Comparison of ENCODE assay signal across 16 cellular contexts in the genomic region with DNA sequence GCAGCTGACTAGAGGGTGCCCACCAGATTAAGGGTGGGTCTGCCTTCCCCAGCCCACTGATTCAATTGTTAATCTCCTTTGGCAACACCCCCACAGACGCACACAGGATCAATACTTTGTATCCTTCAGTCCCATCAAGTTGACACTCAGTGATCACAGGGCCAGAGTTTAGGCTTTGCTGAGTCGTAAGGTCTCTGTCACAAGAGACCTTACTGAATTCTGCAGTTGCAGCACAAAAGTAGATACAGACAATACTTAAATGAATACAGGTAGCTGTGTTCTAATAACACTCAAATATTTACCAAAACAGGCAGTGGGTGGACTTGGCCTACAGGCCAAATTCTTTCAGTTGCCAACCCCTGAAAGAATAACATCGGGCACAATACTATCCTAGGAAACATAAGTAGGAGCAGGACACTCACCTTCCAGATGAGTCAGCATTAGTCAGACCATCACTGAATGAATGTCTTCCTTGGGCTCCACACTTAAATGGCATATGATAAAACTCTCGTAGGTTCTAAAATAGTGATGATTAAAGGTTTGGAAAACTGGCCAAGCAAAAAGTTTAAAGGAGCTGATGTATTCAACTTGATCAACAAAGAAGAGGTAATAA.
A peak's percentile ranks its signal among the peaks of the same experiment; 100 is the strongest.
DNase-seq lines count a peak whose midpoint lies in the region; ATAC-seq, FAIRE-seq and TF ChIP-seq lines count a peak whose summit lies in the region.
"Had no signal": no experiment of that assay in that cellular context is flagged by ENCODE, and none has a peak within 500 bp of the region (broad histone marks: within the 10 kb centered on the region; RNA-seq: fewer than 3 reads in every experiment).

No MANE protein-coding gene starts in this region.

- TF ChIP-seq CTCF in MCF 10A (IDR thresholded peaks at IDR 0.05; ENCODE audit: unreplicated experiment): no peak
- TF ChIP-seq CTCF in breast epithelium (IDR thresholded peaks at IDR 0.05): no peak
- no peak for TF ChIP-seq CTCF in foreskin fibroblast (IDR thresholded peaks at IDR 0.05; ENCODE audit: low read depth, low read length)
- no peak for TF ChIP-seq CTCF in kidney (IDR thresholded peaks at IDR 0.05; ENCODE audit: borderline replicate concordance, extremely low read depth, insufficient read depth)

- H3K4me1 Mint-ChIP-seq in MCF 10A (ENCODE audit: insufficient read depth, unreplicated experiment): peaks cover 27% of the 10 kb centered on the region
- no peaks in the 10 kb centered on the region for H3K4me1 Mint-ChIP-seq in activated T-cell treated with anti-CD3 and anti-CD28 coated beads, Interleukin-2, amount 50 U/mL, for 72 hours (ENCODE audit: low read depth)
- H3K4me1 Mint-ChIP-seq: brain had no signal

- H3K9me3 Mint-ChIP-seq in MCF 10A (ENCODE audit: unreplicated experiment): no peaks in the 10 kb centered on the region
- H3K9me3 Mint-ChIP-seq in activated T-cell treated with anti-CD3 and anti-CD28 coated beads, Interleukin-2, amount 50 U/mL, for 72 hours: no peaks in the 10 kb centered on the region
- H3K9me3 Mint-ChIP-seq: brain had no signal

- no peaks in the 10 kb centered on the region for H3K36me3 Mint-ChIP-seq in MCF 10A (ENCODE audit: insufficient read depth, unreplicated experiment)
- H3K36me3 Mint-ChIP-seq in activated T-cell treated with anti-CD3 and anti-CD28 coated beads, Interleukin-2, amount 50 U/mL, for 72 hours (ENCODE audit: insufficient read depth in 2 of 2): no peaks in the 10 kb centered on the region
- H3K36me3 Mint-ChIP-seq: brain had no signal

- peaks cover 38% of the 10 kb centered on the region for H3K27me3 Mint-ChIP-seq in MCF 10A (ENCODE audit: insufficient read depth, unreplicated experiment)
- no peaks in the 10 kb centered on the region for H3K27me3 Mint-ChIP-seq in activated T-cell treated with anti-CD3 and anti-CD28 coated beads, Interleukin-2, amount 50 U/mL, for 72 hours (ENCODE audit: low read depth)
- H3K27me3 Mint-ChIP-seq: brain had no signal

- no peak for FAIRE-seq in kidney (lab: Jason Lieb, UNC)
- FAIRE-seq: A204.1, G401.6 had no signal

- H3K27ac Mint-ChIP-seq in MCF 10A (ENCODE audit: low read depth, unreplicated experiment): no peak overlapping the region
- no peak overlapping the region for H3K27ac Mint-ChIP-seq in activated T-cell treated with anti-CD3 and anti-CD28 coated beads, Interleukin-2, amount 50 U/mL, for 72 hours
- H3K27ac Mint-ChIP-seq: brain had no signal

- H3K4me3 ChIP-seq in breast epithelium (no peak overlapping the region), foreskin fibroblast (ENCODE audit: low read depth in 1 of 2, low read length in 2 of 2) (no peak overlapping the region), kidney (ENCODE audit: low read length in 2 of 2) (no peak overlapping the region)
- H3K4me3 ChIP-seq: left ventricle myocardium inferior had no signal

- no peak for TF ChIP-seq POLR2A in breast epithelium (IDR thresholded peaks at IDR 0.05)

- ATAC-seq in activated T-cell treated with anti-CD3 and anti-CD28 coated beads, Interleukin-2, amount 50 U/mL, for 72 hours (replicated peaks in 1 of 2): no peak

- POLR2A ChIA-PET in MCF 10A (lab: Yijun Ruan, JAX): interaction anchor here (0.7 to 1.6 kb wide), 2 partner anchors 10 to 20 kb away, joined by 3 read pairs; no protein-coding TSS in a partner anchor

- H3K9ac ChIP-seq in kidney (ENCODE audit: low read length in 2 of 2): no peak overlapping the region

- DNase-seq in MCF 10A (ENCODE audit: unreplicated experiment) (peak; percentile 97), breast epithelium (ENCODE audit: low spot score in 2 of 2) (no peak), T1000 (lab: John Stamatoyannopoulos, UW) (peak; percentile 54), foreskin fibroblast (peak; percentile 73 to 77), kidney (no peak), NCI-H2081 (lab: John Stamatoyannopoulos, UW) (no peak)
- DNase-seq in activated T-cell treated with anti-CD3 and anti-CD28 coated beads, Interleukin-2, amount 50 U/mL, for 72 hours: no peak
- no peak for DNase-seq in activated effector memory CD4-positive, alpha-beta T cell treated with Interleukin-2 at 50 U/mL for 16 hours
- DNase-seq: activated CD8-positive, alpha-beta memory T cell treated with anti-CD3 and anti-CD28 coated beads, Interleukin-2, amount 50 U/mL, for 48 hours; foreskin melanocyte; GOT3; left ventricle myocardium inferior; trophoblast cell had no signal

- no TSS peak for BruUV-seq in MCF 10A (replicated peaks; lab: Mats Ljungman, UMichigan)

- CTCF ChIA-PET in MCF 10A (lab: Yijun Ruan, JAX): interaction anchor here (0.7 kb wide), 1 partner anchor 190 kb away, joined by 3 read pairs; a partner anchor contains a TSS

- H3K36me3 ChIP-seq in breast epithelium: no peaks in the 10 kb centered on the region
- H3K36me3 ChIP-seq in kidney (ENCODE audit: control insufficient read depth in 1 of 2, insufficient read depth in 2 of 2, low read length in 2 of 2): no peaks in the 10 kb centered on the region
- H3K36me3 ChIP-seq: left ventricle myocardium inferior had no signal

- H3K27ac ChIP-seq in breast epithelium (no peak overlapping the region), kidney (ENCODE audit: low read depth in 2 of 2, low read length in 2 of 2) (no peak overlapping the region)
- H3K27ac ChIP-seq: left ventricle myocardium inferior had no signal

- no peaks in the 10 kb centered on the region for H3K4me1 ChIP-seq in breast epithelium
- H3K4me1 ChIP-seq in kidney (ENCODE audit: control insufficient read depth in 1 of 2, insufficient read depth in 1 of 2, low read depth in 1 of 2, low read length in 2 of 2): peaks cover 0 to 4% of the 10 kb centered on the region in 2 donors
- H3K4me1 ChIP-seq: left ventricle myocardium inferior had no signal

- intact Hi-C loops in MCF 10A (cut with micrococcal nuclease) (no loop called here), breast epithelium (cut with DNase I; ENCODE audit: low total_unique reads) (no loop called here), kidney (cut with DNase I) (no loop called here)

- H3K4me3 Mint-ChIP-seq in MCF 10A (ENCODE audit: unreplicated experiment): no peak overlapping the region
- H3K4me3 Mint-ChIP-seq in activated T-cell treated with anti-CD3 and anti-CD28 coated beads, Interleukin-2, amount 50 U/mL, for 72 hours: no peak overlapping the region
- H3K4me3 Mint-ChIP-seq: brain had no signal

- H3K27me3 ChIP-seq in breast epithelium: no peaks in the 10 kb centered on the region

- H3K9me3 ChIP-seq in breast epithelium (no peaks in the 10 kb centered on the region), kidney (ENCODE audit: control insufficient read depth in 1 of 2, low read length in 2 of 2) (no peaks in the 10 kb centered on the region)
- H3K9me3 ChIP-seq: left ventricle myocardium inferior had no signal

Comparison
In these comparisons a context has a peak if more than half of its experiments do, and no peak if none do; other contexts are left out.
1. DNase-seq: peak in MCF 10A (single experiment), T1000 (single experiment) and foreskin fibroblast (2 of 2); none in breast epithelium (0 of 2), activated T-cell treated with anti-CD3 and anti-CD28 coated beads, Interleukin-2, amount 50 U/mL, for 72 hours (0 of 2), kidney (single experiment), activated effector memory CD4-positive, alpha-beta T cell treated with Interleukin-2 at 50 U/mL for 16 hours (single experiment) and NCI-H2081 (0 of 2).